ENCODE assay signal across 12 cellular contexts in genomic region chr15:64738231-64739095, GRCh38. TPM values are rescaled to one million over a fixed set of nuclear protein-coding genes. Genes with fewer than 3 reads are reported as not detected.
"Had no signal": no experiment of that assay in that cellular context is flagged by ENCODE, and none has a peak within 500 bp of the region (broad histone marks: within the 10 kb centered on the region; RNA-seq: fewer than 3 reads in every experiment).

No MANE protein-coding gene starts in this region.

- H3K27me3 Mint-ChIP-seq: activated T-helper 17 cell treated with anti-CD3 and anti-CD28 coated beads, Interleukin-2, amount 50 U/mL, for 72 hours; central memory CD8-positive, alpha-beta T cell; dendritic cell treated with granulocyte-macrophage colony-stimulating factor and Interleukin-4, amounts not matched to agents 40 ng/mL and 50 ng/mL, for 4 days; T-cell; type B pancreatic cell had no signal

- H3K9me3 Mint-ChIP-seq: activated naive CD4-positive, alpha-beta T cell treated with anti-CD3 and anti-CD28 coated beads, Interleukin-2, amount 10 ng/mL, durations not matched to agents 7 days and 5 days; activated T-helper 17 cell treated with anti-CD3 and anti-CD28 coated beads, Interleukin-2, amount 50 U/mL, for 72 hours; central memory CD8-positive, alpha-beta T cell; dendritic cell treated with granulocyte-macrophage colony-stimulating factor and Interleukin-4, amounts not matched to agents 40 ng/mL and 50 ng/mL, for 4 days; natural killer cell; T-cell; type B pancreatic cell had no signal

- H3K27ac Mint-ChIP-seq: activated CD8-positive, alpha-beta T cell treated with anti-CD3 and anti-CD28 coated beads, Interleukin-2, amount 10 ng/mL, durations not matched to agents 7 days and 5 days; activated naive CD4-positive, alpha-beta T cell treated with anti-CD3 and anti-CD28 coated beads, Interleukin-2, amount 10 ng/mL, durations not matched to agents 7 days and 5 days; activated T-helper 17 cell treated with anti-CD3 and anti-CD28 coated beads, Interleukin-2, amount 50 U/mL, for 72 hours; dendritic cell treated with granulocyte-macrophage colony-stimulating factor and Interleukin-4, amounts not matched to agents 40 ng/mL and 50 ng/mL, for 4 days; natural killer cell; T-cell; type B pancreatic cell had no signal

- H3K36me3 Mint-ChIP-seq: activated naive CD4-positive, alpha-beta T cell treated with anti-CD3 and anti-CD28 coated beads, Interleukin-2, amount 10 ng/mL, durations not matched to agents 7 days and 5 days; natural killer cell; T-cell; type B pancreatic cell had no signal

- H3K4me1 Mint-ChIP-seq: activated naive CD4-positive, alpha-beta T cell treated with anti-CD3 and anti-CD28 coated beads, Interleukin-2, amount 10 ng/mL, durations not matched to agents 7 days and 5 days; activated T-helper 17 cell treated with anti-CD3 and anti-CD28 coated beads, Interleukin-2, amount 50 U/mL, for 72 hours; central memory CD8-positive, alpha-beta T cell; natural killer cell; T-cell had no signal

- DNase-seq: activated CD4-positive, alpha-beta T cell treated with anti-CD3 and anti-CD28 coated beads for 48 hours; activated CD8-positive, alpha-beta T cell treated with anti-CD3 and anti-CD28 coated beads, Interleukin-2, amount 10 ng/mL, durations not matched to agents 7 days and 5 days; activated naive CD4-positive, alpha-beta T cell treated with anti-CD3 and anti-CD28 coated beads, Interleukin-2, amount 10 ng/mL, durations not matched to agents 7 days and 5 days; left colon; mammary epithelial cell; natural killer cell; small intestine; T-cell had no signal

- H3K4me3 Mint-ChIP-seq: activated CD8-positive, alpha-beta T cell treated with anti-CD3 and anti-CD28 coated beads, Interleukin-2, amount 10 ng/mL, durations not matched to agents 7 days and 5 days; activated naive CD4-positive, alpha-beta T cell treated with anti-CD3 and anti-CD28 coated beads, Interleukin-2, amount 10 ng/mL, durations not matched to agents 7 days and 5 days; activated T-helper 17 cell treated with anti-CD3 and anti-CD28 coated beads, Interleukin-2, amount 50 U/mL, for 72 hours; central memory CD8-positive, alpha-beta T cell; dendritic cell treated with granulocyte-macrophage colony-stimulating factor and Interleukin-4, amounts not matched to agents 40 ng/mL and 50 ng/mL, for 4 days; natural killer cell; T-cell; type B pancreatic cell had no signal

- ATAC-seq: activated CD8-positive, alpha-beta T cell treated with anti-CD3 and anti-CD28 coated beads, Interleukin-2, amount 10 ng/mL, durations not matched to agents 7 days and 5 days; activated T-helper 17 cell treated with anti-CD3 and anti-CD28 coated beads, Interleukin-2, amount 50 U/mL, for 72 hours; left colon; natural killer cell; T-cell had no signal

RNA-seq across cellular contexts. Expression of gene RBPMS2, which starts 36.9 kb away (rescaled TPM):
- total RNA-seq: activated CD8-positive, alpha-beta T cell treated with anti-CD3 and anti-CD28 coated beads, Interleukin-2, amount 10 ng/mL, durations not matched to agents 7 days and 5 days; activated T-helper 17 cell treated with anti-CD3 and anti-CD28 coated beads, Interleukin-2, amount 50 U/mL, for 72 hours; mammary epithelial cell had no signal
